Comparison of ENCODE assay signal across 17 cellular contexts in genomic region chr2:237242091-237242536, GRCh38.
"Had no signal": no experiment of that assay in that cellular context is flagged by ENCODE, and none has a peak within 500 bp of the region (broad histone marks: within the 10 kb centered on the region; RNA-seq: fewer than 3 reads in every experiment).

No MANE protein-coding gene starts in this region.

- H3K4me1 Mint-ChIP-seq: mesothelial cell of epicardium; stimulated activated naive B cell treated with anti-CD40 and anti-IgM and Interleukin-4, amounts not matched to agents 10 μg/mL and 1 μg/mL and 100 μg/mL, for 72 hours had no signal

- DNase-seq: activated CD4-positive, alpha-beta T cell treated with anti-CD3 and anti-CD28 coated beads, Interleukin-2, amount 50 U/mL, for 48 hours; activated CD4-positive, CD25-positive, alpha-beta regulatory T cell treated with anti-CD3 and anti-CD28 coated beads, Interleukin-2, amount 50 U/mL, for 72 hours; activated gamma-delta T cell; activated T-cell treated with anti-CD3 and anti-CD28 coated beads, Interleukin-2, amount 50 U/mL, for 48 hours; brain microvascular endothelial cell; hippocampal formation; kidney glomerular epithelial cell; lower lobe of right lung; right lobe of liver; stimulated activated CD4-positive, alpha-beta T cell treated with anti-CD3 and anti-CD28 coated beads, Interleukin-2, amount 100 ng/mL, for 24 hours; stimulated activated naive B cell treated with anti-CD40 and anti-IgM and Interleukin-4, amounts not matched to agents 10 μg/mL and 1 μg/mL and 100 μg/mL, for 72 hours; substantia nigra; SW 1271; upper lobe of left lung had no signal

- H3K27me3 ChIP-seq: brain microvascular endothelial cell, right lobe of liver, upper lobe of left lung had no signal

- H3K4me3 Mint-ChIP-seq: activated naive CD8-positive, alpha-beta T cell; mesothelial cell of epicardium; stimulated activated naive B cell treated with anti-CD40 and anti-IgM and Interleukin-4, amounts not matched to agents 10 μg/mL and 1 μg/mL and 100 μg/mL, for 72 hours; T-helper 2 cell treated with Interferon-gamma antibody and Interleukin-4, amounts not matched to agents 5 μg/mL and 100 μg/mL, for 36 hours had no signal

- H3K4me1 ChIP-seq: lower lobe of right lung, right lobe of liver had no signal

- H3K36me3 ChIP-seq: brain microvascular endothelial cell, lower lobe of right lung, right lobe of liver, upper lobe of left lung had no signal

- H3K27ac Mint-ChIP-seq: activated naive CD8-positive, alpha-beta T cell; mesothelial cell of epicardium; stimulated activated naive B cell treated with anti-CD40 and anti-IgM and Interleukin-4, amounts not matched to agents 10 μg/mL and 1 μg/mL and 100 μg/mL, for 72 hours; T-helper 2 cell treated with Interferon-gamma antibody and Interleukin-4, amounts not matched to agents 5 μg/mL and 100 μg/mL, for 36 hours had no signal

- H3K4me3 ChIP-seq: lower lobe of right lung, right lobe of liver, upper lobe of left lung had no signal

- H3K9me3 ChIP-seq: right lobe of liver had no signal

- ATAC-seq: lower lobe of right lung; right lobe of liver; stimulated activated naive B cell treated with anti-CD40 and anti-IgM and Interleukin-4, amounts not matched to agents 10 μg/mL and 1 μg/mL and 100 μg/mL, for 72 hours had no signal

- H3K36me3 Mint-ChIP-seq: stimulated activated naive B cell treated with anti-CD40 and anti-IgM and Interleukin-4, amounts not matched to agents 10 μg/mL and 1 μg/mL and 100 μg/mL, for 72 hours had no signal

- H3K27ac ChIP-seq: brain microvascular endothelial cell, lower lobe of right lung, right lobe of liver, upper lobe of left lung had no signal
